In genomic region chr15:68166847-68167246, GRCh38 we compare ENCODE assay signal across 1 cellular context.
A peak's percentile ranks its signal among the peaks of the same experiment; 100 is the strongest.
TF ChIP-seq lines count a peak whose summit lies in the region.

No MANE protein-coding gene starts in this region.

TF ChIP-seq in HepG2, 621 proteins besides CTCF, POLR2A, EP300 and RAD21:
- TF ChIP-seq ZNF770 (CRISPR knock-in tag; IDR thresholded peaks at IDR 0.05) (peak; percentile 65; the same call in 1 of the 2 replicates), ZNF143 (CRISPR knock-in tag; IDR thresholded peaks at IDR 0.05) (no peak)
TF ChIP-seq in HepG2: peak in this region for 1.
